In the genomic region with DNA sequence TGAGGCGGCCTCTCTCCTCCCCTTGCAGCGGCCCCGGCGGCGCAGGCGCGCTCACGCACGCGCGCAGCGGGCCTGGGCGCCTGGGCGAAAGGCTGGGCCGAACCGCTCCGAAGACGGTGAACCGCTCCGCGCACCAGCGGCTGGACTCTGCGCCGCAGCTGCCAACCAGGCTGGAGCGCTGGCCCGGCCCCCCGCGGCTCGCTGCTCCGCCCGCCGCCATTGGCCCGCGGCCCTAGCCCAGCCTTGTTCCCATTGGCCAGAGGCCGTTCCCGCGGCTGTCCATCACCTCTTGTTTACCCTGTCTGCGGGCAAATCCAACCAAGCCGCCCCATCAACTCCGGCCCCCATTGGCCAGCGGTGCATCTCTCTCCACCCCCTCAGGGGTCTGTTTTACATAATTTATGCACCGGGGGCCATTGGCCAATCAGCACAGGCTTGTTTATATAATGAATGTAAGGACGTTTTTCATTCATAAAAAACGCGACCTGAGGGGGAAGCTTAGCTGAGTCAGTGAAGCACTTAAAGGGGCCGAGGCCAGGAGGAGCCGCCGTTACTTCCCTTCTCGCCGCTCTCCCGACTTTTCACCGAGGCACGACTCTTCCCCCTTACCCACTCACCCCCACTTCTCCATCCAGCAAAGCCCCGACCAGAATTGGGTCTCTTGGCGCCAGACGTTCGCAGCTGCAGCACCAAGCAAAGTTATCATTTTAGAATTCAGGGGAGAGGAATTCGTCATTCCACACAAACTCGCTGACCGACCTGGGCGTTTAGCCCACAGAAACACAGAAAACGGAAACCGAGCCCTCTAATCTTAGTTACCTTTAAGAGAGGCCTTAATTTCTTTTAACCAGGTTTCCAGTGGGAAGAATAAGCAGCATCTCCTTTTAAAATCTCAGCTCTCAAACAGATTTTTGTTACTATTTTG, we compare ENCODE assay signal across 1 cellular context.
A peak's percentile ranks its signal among the peaks of the same experiment; 100 is the strongest.
TF ChIP-seq lines count a peak whose summit lies in the region.

A gene (minus strand): TSS at position 149 of the 925 bp plus-strand sequence. CDS start 3,221 bp downstream, outside the sequence.

TF ChIP-seq in K562, 482 proteins besides CTCF, POLR2A, EP300 and RAD21 (continued from another document and continues in another):
- TF ChIP-seq, protein P1, sequence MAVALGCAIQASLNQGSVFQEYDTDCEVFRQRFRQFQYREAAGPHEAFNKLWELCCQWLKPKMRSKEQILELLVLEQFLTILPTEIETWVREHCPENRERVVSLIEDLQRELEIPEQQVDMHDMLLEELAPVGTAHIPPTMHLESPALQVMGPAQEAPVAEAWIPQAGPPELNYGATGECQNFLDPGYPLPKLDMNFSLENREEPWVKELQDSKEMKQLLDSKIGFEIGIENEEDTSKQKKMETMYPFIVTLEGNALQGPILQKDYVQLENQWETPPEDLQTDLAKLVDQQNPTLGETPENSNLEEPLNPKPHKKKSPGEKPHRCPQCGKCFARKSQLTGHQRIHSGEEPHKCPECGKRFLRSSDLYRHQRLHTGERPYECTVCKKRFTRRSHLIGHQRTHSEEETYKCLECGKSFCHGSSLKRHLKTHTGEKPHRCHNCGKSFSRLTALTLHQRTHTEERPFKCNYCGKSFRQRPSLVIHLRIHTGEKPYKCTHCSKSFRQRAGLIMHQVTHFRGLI (CRISPR knock-in tag; IDR thresholded peaks at IDR 0.05), result no peak; the same call in 1 of the 2 replicates
- TF ChIP-seq, protein P2, sequence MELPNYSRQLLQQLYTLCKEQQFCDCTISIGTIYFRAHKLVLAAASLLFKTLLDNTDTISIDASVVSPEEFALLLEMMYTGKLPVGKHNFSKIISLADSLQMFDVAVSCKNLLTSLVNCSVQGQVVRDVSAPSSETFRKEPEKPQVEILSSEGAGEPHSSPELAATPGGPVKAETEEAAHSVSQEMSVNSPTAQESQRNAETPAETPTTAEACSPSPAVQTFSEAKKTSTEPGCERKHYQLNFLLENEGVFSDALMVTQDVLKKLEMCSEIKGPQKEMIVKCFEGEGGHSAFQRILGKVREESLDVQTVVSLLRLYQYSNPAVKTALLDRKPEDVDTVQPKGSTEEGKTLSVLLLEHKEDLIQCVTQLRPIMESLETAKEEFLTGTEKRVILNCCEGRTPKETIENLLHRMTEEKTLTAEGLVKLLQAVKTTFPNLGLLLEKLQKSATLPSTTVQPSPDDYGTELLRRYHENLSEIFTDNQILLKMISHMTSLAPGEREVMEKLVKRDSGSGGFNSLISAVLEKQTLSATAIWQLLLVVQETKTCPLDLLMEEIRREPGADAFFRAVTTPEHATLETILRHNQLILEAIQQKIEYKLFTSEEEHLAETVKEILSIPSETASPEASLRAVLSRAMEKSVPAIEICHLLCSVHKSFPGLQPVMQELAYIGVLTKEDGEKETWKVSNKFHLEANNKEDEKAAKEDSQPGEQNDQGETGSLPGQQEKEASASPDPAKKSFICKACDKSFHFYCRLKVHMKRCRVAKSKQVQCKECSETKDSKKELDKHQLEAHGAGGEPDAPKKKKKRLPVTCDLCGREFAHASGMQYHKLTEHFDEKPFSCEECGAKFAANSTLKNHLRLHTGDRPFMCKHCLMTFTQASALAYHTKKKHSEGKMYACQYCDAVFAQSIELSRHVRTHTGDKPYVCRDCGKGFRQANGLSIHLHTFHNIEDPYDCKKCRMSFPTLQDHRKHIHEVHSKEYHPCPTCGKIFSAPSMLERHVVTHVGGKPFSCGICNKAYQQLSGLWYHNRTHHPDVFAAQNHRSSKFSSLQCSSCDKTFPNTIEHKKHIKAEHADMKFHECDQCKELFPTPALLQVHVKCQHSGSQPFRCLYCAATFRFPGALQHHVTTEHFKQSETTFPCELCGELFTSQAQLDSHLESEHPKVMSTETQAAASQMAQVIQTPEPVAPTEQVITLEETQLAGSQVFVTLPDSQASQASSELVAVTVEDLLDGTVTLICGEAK (IDR thresholded peaks at IDR 0.05), result 0 out of 2 replicates have a peak, but pooled peaks have one; percentile 37
- TF ChIP-seq, protein P2 (CRISPR knock-in tag; IDR thresholded peaks at IDR 0.05), result no peak
- TF ChIP-seq, protein P3, sequence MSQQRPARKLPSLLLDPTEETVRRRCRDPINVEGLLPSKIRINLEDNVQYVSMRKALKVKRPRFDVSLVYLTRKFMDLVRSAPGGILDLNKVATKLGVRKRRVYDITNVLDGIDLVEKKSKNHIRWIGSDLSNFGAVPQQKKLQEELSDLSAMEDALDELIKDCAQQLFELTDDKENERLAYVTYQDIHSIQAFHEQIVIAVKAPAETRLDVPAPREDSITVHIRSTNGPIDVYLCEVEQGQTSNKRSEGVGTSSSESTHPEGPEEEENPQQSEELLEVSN (IDR thresholded peaks at IDR 0.05; ENCODE audit: borderline replicate concordance in 1 of 2, extremely low read depth in 1 of 2, insufficient read depth in 1 of 2, insufficient read length in 1 of 2, low read depth in 1 of 2, low read length in 1 of 2, poor library complexity in 1 of 2, severe bottlenecking in 1 of 2), result peak in 1 of 2 experiments; percentile 33
- no peak for TF ChIP-seq RUNX1 (IDR thresholded peaks at IDR 0.05; ENCODE audit: low read depth)
- TF ChIP-seq RBM25 (IDR thresholded peaks at IDR 0.05; ENCODE audit: low read depth, low read length, severe bottlenecking), result peak; percentile 100
- TF ChIP-seq, protein P4, sequence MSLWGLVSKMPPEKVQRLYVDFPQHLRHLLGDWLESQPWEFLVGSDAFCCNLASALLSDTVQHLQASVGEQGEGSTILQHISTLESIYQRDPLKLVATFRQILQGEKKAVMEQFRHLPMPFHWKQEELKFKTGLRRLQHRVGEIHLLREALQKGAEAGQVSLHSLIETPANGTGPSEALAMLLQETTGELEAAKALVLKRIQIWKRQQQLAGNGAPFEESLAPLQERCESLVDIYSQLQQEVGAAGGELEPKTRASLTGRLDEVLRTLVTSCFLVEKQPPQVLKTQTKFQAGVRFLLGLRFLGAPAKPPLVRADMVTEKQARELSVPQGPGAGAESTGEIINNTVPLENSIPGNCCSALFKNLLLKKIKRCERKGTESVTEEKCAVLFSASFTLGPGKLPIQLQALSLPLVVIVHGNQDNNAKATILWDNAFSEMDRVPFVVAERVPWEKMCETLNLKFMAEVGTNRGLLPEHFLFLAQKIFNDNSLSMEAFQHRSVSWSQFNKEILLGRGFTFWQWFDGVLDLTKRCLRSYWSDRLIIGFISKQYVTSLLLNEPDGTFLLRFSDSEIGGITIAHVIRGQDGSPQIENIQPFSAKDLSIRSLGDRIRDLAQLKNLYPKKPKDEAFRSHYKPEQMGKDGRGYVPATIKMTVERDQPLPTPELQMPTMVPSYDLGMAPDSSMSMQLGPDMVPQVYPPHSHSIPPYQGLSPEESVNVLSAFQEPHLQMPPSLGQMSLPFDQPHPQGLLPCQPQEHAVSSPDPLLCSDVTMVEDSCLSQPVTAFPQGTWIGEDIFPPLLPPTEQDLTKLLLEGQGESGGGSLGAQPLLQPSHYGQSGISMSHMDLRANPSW (CRISPR knock-in tag; IDR thresholded peaks at IDR 0.05), result 0 out of 2 replicates have a peak, but pooled peaks have one; percentile 49
- peak; percentile 46; the same call in 1 of the 2 replicates for TF ChIP-seq FOXP1 (CRISPR knock-in tag; IDR thresholded peaks at IDR 0.05)
- TF ChIP-seq ZNF174 (CRISPR knock-in tag; IDR thresholded peaks at IDR 0.05), result no peak
- TF ChIP-seq ZNF41 (CRISPR knock-in tag; conservative IDR thresholded peaks at IDR 0.05), result no peak
- no peak for TF ChIP-seq NUFIP1 (IDR thresholded peaks at IDR 0.05; ENCODE audit: partially characterized antibody)
- TF ChIP-seq SP2 (IDR thresholded peaks at IDR 0.05; ENCODE audit: extremely low read depth, low read depth, low read length, poor library complexity, severe bottlenecking), result peak; percentile 87
- no peak for TF ChIP-seq NELFE (IDR thresholded peaks at IDR 0.05; ENCODE audit: insufficient read depth, insufficient read length)
- TF ChIP-seq, protein P5, sequence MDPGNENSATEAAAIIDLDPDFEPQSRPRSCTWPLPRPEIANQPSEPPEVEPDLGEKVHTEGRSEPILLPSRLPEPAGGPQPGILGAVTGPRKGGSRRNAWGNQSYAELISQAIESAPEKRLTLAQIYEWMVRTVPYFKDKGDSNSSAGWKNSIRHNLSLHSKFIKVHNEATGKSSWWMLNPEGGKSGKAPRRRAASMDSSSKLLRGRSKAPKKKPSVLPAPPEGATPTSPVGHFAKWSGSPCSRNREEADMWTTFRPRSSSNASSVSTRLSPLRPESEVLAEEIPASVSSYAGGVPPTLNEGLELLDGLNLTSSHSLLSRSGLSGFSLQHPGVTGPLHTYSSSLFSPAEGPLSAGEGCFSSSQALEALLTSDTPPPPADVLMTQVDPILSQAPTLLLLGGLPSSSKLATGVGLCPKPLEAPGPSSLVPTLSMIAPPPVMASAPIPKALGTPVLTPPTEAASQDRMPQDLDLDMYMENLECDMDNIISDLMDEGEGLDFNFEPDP (CRISPR knock-in tag; IDR thresholded peaks at IDR 0.05), result no peak
- TF ChIP-seq, protein P6, sequence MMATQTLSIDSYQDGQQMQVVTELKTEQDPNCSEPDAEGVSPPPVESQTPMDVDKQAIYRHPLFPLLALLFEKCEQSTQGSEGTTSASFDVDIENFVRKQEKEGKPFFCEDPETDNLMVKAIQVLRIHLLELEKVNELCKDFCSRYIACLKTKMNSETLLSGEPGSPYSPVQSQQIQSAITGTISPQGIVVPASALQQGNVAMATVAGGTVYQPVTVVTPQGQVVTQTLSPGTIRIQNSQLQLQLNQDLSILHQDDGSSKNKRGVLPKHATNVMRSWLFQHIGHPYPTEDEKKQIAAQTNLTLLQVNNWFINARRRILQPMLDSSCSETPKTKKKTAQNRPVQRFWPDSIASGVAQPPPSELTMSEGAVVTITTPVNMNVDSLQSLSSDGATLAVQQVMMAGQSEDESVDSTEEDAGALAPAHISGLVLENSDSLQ (IDR thresholded peaks at IDR 0.05), result peak; percentile 100
- TF ChIP-seq RNF2 (IDR thresholded peaks at IDR 0.05), result 0 out of 2 replicates have a peak, but pooled peaks have one; percentile 39
- peak; percentile 39 to 43; a peak in 1 of 4 replicates for TF ChIP-seq KDM1A (IDR thresholded peaks at IDR 0.05)
- no peak for TF ChIP-seq YBX1 (IDR thresholded peaks at IDR 0.05)
- TF ChIP-seq ZNF316 (IDR thresholded peaks at IDR 0.05), result peak; percentile 68
- TF ChIP-seq NR3C1 (CRISPR knock-in tag; IDR thresholded peaks at IDR 0.05), result no peak
- TF ChIP-seq C11orf30 (IDR thresholded peaks at IDR 0.05; ENCODE audit: low read depth), result peak; percentile 73
- peak; percentile 10 for TF ChIP-seq ZFP36 (IDR thresholded peaks at IDR 0.05; ENCODE audit: low read depth, low read length, partially characterized antibody)
- no peak for TF ChIP-seq DIDO1 (tag; IDR thresholded peaks at IDR 0.05; ENCODE audit: low read depth)
- no peak for TF ChIP-seq ZNF644 (tag; IDR thresholded peaks at IDR 0.05; ENCODE audit: low read depth)
- TF ChIP-seq PHF8 (IDR thresholded peaks at IDR 0.05; ENCODE audit: borderline replicate concordance, low read length), result peak; percentile 58
- TF ChIP-seq ZNF384 (IDR thresholded peaks at IDR 0.05; ENCODE audit: low read depth, low read length), result peak; percentile 77
- peak; percentile 66 for TF ChIP-seq MEIS2 (IDR thresholded peaks at IDR 0.05; ENCODE audit: partially characterized antibody)
- TF ChIP-seq, protein P7, sequence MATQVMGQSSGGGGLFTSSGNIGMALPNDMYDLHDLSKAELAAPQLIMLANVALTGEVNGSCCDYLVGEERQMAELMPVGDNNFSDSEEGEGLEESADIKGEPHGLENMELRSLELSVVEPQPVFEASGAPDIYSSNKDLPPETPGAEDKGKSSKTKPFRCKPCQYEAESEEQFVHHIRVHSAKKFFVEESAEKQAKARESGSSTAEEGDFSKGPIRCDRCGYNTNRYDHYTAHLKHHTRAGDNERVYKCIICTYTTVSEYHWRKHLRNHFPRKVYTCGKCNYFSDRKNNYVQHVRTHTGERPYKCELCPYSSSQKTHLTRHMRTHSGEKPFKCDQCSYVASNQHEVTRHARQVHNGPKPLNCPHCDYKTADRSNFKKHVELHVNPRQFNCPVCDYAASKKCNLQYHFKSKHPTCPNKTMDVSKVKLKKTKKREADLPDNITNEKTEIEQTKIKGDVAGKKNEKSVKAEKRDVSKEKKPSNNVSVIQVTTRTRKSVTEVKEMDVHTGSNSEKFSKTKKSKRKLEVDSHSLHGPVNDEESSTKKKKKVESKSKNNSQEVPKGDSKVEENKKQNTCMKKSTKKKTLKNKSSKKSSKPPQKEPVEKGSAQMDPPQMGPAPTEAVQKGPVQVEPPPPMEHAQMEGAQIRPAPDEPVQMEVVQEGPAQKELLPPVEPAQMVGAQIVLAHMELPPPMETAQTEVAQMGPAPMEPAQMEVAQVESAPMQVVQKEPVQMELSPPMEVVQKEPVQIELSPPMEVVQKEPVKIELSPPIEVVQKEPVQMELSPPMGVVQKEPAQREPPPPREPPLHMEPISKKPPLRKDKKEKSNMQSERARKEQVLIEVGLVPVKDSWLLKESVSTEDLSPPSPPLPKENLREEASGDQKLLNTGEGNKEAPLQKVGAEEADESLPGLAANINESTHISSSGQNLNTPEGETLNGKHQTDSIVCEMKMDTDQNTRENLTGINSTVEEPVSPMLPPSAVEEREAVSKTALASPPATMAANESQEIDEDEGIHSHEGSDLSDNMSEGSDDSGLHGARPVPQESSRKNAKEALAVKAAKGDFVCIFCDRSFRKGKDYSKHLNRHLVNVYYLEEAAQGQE (CRISPR knock-in tag; IDR thresholded peaks at IDR 0.05; ENCODE audit: low read depth), result no peak
- 0 out of 2 replicates have a peak, but pooled peaks have one; percentile 16 for TF ChIP-seq SMC3 (conservative IDR thresholded peaks at IDR 0.05; ENCODE audit: insufficient read depth, low read depth, low read length)
- peak; percentile 54 for TF ChIP-seq SUPT5H (IDR thresholded peaks at IDR 0.05)
- 0 out of 2 replicates have a peak, but pooled peaks have one; percentile 19 for TF ChIP-seq EGR1 (conservative IDR thresholded peaks at IDR 0.05)
- TF ChIP-seq, protein P8, sequence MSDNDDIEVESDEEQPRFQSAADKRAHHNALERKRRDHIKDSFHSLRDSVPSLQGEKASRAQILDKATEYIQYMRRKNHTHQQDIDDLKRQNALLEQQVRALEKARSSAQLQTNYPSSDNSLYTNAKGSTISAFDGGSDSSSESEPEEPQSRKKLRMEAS (CRISPR knock-in tag; IDR thresholded peaks at IDR 0.05), result peak; percentile 50; the same call in 1 of the 2 replicates
- TF ChIP-seq MTF1 (CRISPR knock-in tag; IDR thresholded peaks at IDR 0.05; ENCODE audit: borderline replicate concordance), result no peak
